17 cellular contexts compared by ENCODE assay signal in genomic region chr12:111867531-111867930, GRCh38. TPM values are rescaled to one million over a fixed set of nuclear protein-coding genes. Genes with fewer than 3 reads are reported as not detected.
DNase-seq lines count a peak whose midpoint lies in the region; ATAC-seq, FAIRE-seq and TF ChIP-seq lines count a peak whose summit lies in the region.
"Had no signal": no experiment of that assay in that cellular context is flagged by ENCODE, and none has a peak within 500 bp of the region (broad histone marks: within the 10 kb centered on the region; RNA-seq: fewer than 3 reads in every experiment).

No MANE protein-coding gene starts in this region.

- H2BK12ac ChIP-seq in H9 (ENCODE audit: insufficient read length, low read depth, low read length): no peak overlapping the region

- no peak overlapping the region for H4K91ac ChIP-seq in H9 (ENCODE audit: insufficient read length, low read depth, low read length)

- peaks cover 59% of the 10 kb centered on the region for H3K36me3 ChIP-seq in astrocyte (ENCODE audit: insufficient read depth, low read length)
- peaks cover 5% of the 10 kb centered on the region in 2 donors for H3K36me3 ChIP-seq in aorta (ENCODE audit: control insufficient read depth in 1 of 2, insufficient read depth in 2 of 2, low read length in 1 of 2)

- H3K23ac ChIP-seq in H9 (ENCODE audit: insufficient read length, low read depth, low read length): no peak overlapping the region

- H3K27me3 ChIP-seq in H9 (ENCODE audit: insufficient read depth, low read length) (no peaks in the 10 kb centered on the region), astrocyte (ENCODE audit: insufficient read depth, low read length) (no peaks in the 10 kb centered on the region), layer of hippocampus (ENCODE audit: control insufficient read depth, insufficient read depth, low read length) (no peaks in the 10 kb centered on the region), aorta (ENCODE audit: control insufficient read depth in 1 of 2, insufficient read depth in 2 of 2, low read length in 1 of 2) (no peaks in the 10 kb centered on the region)
- H3K27me3 ChIP-seq: BLaER1 treated with 17β-estradiol and CSF1 and Interleukin-3, amounts not matched to agents 10 nM and 100 nM had no signal

- H4K8ac ChIP-seq in H9 (replicated peaks; ENCODE audit: insufficient read length, low read depth, low read length): no peak overlapping the region

- H3T11ph ChIP-seq in H9 (ENCODE audit: low read length): no peak overlapping the region

- peaks cover 44 to 53% of the 10 kb centered on the region in 2 experiments for H3K4me1 Mint-ChIP-seq in H9
- peaks cover 13% of the 10 kb centered on the region for H3K4me1 Mint-ChIP-seq in astrocyte (ENCODE audit: low read depth, unreplicated experiment)

- no peaks in the 10 kb centered on the region for H3K23me2 ChIP-seq in H9 (ENCODE audit: insufficient read length, low read depth, low read length, poor library complexity, severe bottlenecking)

- H3K79me1 ChIP-seq in H9 (ENCODE audit: insufficient read depth, low read depth, low read length, poor library complexity, severe bottlenecking): no peaks in the 10 kb centered on the region

- H3K14ac ChIP-seq in H9 (ENCODE audit: insufficient read depth, low read length): no peak overlapping the region

- H4K20me1 ChIP-seq in H9 (ENCODE audit: control insufficient read depth, insufficient read depth, insufficient read length) (no peaks in the 10 kb centered on the region), astrocyte (ENCODE audit: insufficient read depth, low read length) (peaks cover 36% of the 10 kb centered on the region)

- H3K4me2 ChIP-seq in H9 (ENCODE audit: insufficient read depth, insufficient read length, low read length): peak overlapping the region; percentile 53
- H3K4me2 ChIP-seq in astrocyte (ENCODE audit: low read length): no peak overlapping the region
- H3K4me2 ChIP-seq: BLaER1 treated with 17β-estradiol and CSF1 and Interleukin-3, amounts not matched to agents 10 nM and 100 nM had no signal

- H2BK15ac ChIP-seq in H9 (ENCODE audit: low read depth, low read length): no peak overlapping the region

- peaks cover 4% of the 10 kb centered on the region; the same call in 1 of the 2 replicates for H3K79me2 ChIP-seq in H9 (ENCODE audit: insufficient read depth, low read length)
- H3K79me2 ChIP-seq in astrocyte (ENCODE audit: insufficient read depth, low read length): peaks cover 28% of the 10 kb centered on the region

- H3K27me3 Mint-ChIP-seq in H9 (ENCODE audit: low read depth) (no peaks in the 10 kb centered on the region), astrocyte (ENCODE audit: low read depth, unreplicated experiment) (no peaks in the 10 kb centered on the region)

- H2BK5ac ChIP-seq in H9 (ENCODE audit: insufficient read length, low read length): peak overlapping the region; percentile 76

- no peak overlapping the region for H2BK20ac ChIP-seq in H9 (ENCODE audit: low read depth, low read length, poor library complexity, severe bottlenecking)

- intact Hi-C loops in aorta (cut with DNase I): no loop called here

- DNase-seq in activated CD8-positive, alpha-beta memory T cell treated with anti-CD3 and anti-CD28 coated beads for 24 hours: peak; percentile 7
- DNase-seq in activated CD8-positive, alpha-beta memory T cell treated with anti-CD3 and anti-CD28 coated beads, Interleukin-2, amount 50 U/mL, for 48 hours: no peak
- DNase-seq in H9: no peak
- no peak for DNase-seq in astrocyte (ENCODE audit: low read depth)
- DNase-seq in aorta: no peak
- DNase-seq in NCI-H2171 treated with DMSO at 0.1 percent for 48 hours (lab: John Stamatoyannopoulos, UW): no peak
- DNase-seq in C1 segment of cervical spinal cord (lab: John Stamatoyannopoulos, UW): no peak
- DNase-seq: COR-L47, KG1, NCI-H1092, NCI-H446 treated with DMSO at 0.1 percent for 48 hours, NCI-H748 treated with DMSO at 0.1 percent for 48 hours had no signal

- H3K4me1 ChIP-seq in H9 (ENCODE audit: insufficient read depth, low read length) (peaks cover 9% of the 10 kb centered on the region), astrocyte (ENCODE audit: insufficient read depth, low read length) (no peaks in the 10 kb centered on the region), aorta (ENCODE audit: control insufficient read depth in 1 of 2, insufficient read depth in 2 of 2, low read length in 2 of 2) (peaks cover 0 to 3% of the 10 kb centered on the region in 2 donors)
- H3K4me1 ChIP-seq: BLaER1 treated with 17β-estradiol and CSF1 and Interleukin-3, amounts not matched to agents 10 nM and 100 nM had no signal

- no peak overlapping the region for H2AK5ac ChIP-seq in H9 (ENCODE audit: insufficient read length, low read length)

- no peak overlapping the region for H3K4me3 ChIP-seq in astrocyte (ENCODE audit: insufficient read depth, low read depth, low read length)
- H3K4me3 ChIP-seq in aorta (ENCODE audit: low read length in 2 of 2): no peak overlapping the region
- H3K4me3 ChIP-seq: BLaER1 treated with 17β-estradiol and CSF1 and Interleukin-3, amounts not matched to agents 10 nM and 100 nM had no signal

- peak overlapping the region; percentile 76 for H3K27ac ChIP-seq in H9 (ENCODE audit: insufficient read length, low read depth, low read length)
- no peak overlapping the region for H3K27ac ChIP-seq in astrocyte (ENCODE audit: low read depth, low read length)
- H3K27ac ChIP-seq in layer of hippocampus (ENCODE audit: low read depth, low read length): peak overlapping the region; percentile 42
- H3K27ac ChIP-seq in aorta (ENCODE audit: low read depth in 1 of 2, low read length in 2 of 2): no peak overlapping the region
- H3K27ac ChIP-seq: BLaER1 treated with 17β-estradiol and CSF1 and Interleukin-3, amounts not matched to agents 10 nM and 100 nM; HL-60 had no signal

- H3K27ac Mint-ChIP-seq in H9 (peak overlapping the region; percentile 86 to 97 (median 94)), astrocyte (ENCODE audit: unreplicated experiment) (peak overlapping the region; percentile 37)

- ATAC-seq in aorta (ENCODE audit: low FRiP score): no peak
- ATAC-seq: Panc1, Right ventricle myocardium inferior had no signal

- H2AFZ ChIP-seq in H9 (ENCODE audit: low read length): no peak overlapping the region
- no peak overlapping the region for H2AFZ ChIP-seq in astrocyte (ENCODE audit: low read depth, low read length)

- peaks cover 34 to 57% (median 42%) of the 10 kb centered on the region in 3 experiments for H3K36me3 Mint-ChIP-seq in H9 (ENCODE audit: insufficient read depth in 1 of 3, low read depth in 3 of 3)
- peaks cover 21% of the 10 kb centered on the region for H3K36me3 Mint-ChIP-seq in astrocyte (ENCODE audit: low read depth, unreplicated experiment)

- no CpG with 5 or more reads among the region's 2 CpGs for WGBS in H9 (ENCODE audit: extremely low coverage, insufficient read length, low lambda C conversion rate)
- WGBS in aorta, 2 donors: 22 to 31% methylated on average over 2 of the region's 2 CpGs

- H4K5ac ChIP-seq in H9 (ENCODE audit: insufficient read length, low read depth, low read length): no peak overlapping the region

- no peak overlapping the region for H3K56ac ChIP-seq in H9 (ENCODE audit: insufficient read length, low read depth, low read length)

- FAIRE-seq in astrocyte (lab: Jason Lieb, UNC): no peak

- no peaks in the 10 kb centered on the region for H3K9me3 ChIP-seq in H9 (ENCODE audit: control insufficient read depth, low read depth, low read length)
- H3K9me3 ChIP-seq in astrocyte (ENCODE audit: insufficient read depth, low read depth, low read length): no peaks in the 10 kb centered on the region
- H3K9me3 ChIP-seq in aorta (ENCODE audit: control insufficient read depth, low read length): no peaks in the 10 kb centered on the region
- H3K9me3 ChIP-seq: BLaER1 treated with 17β-estradiol and CSF1 and Interleukin-3, amounts not matched to agents 10 nM and 100 nM had no signal

- peak overlapping the region in 1 of 2 experiments; percentile 68; a peak in 3 of 5 replicates for H3K4me3 Mint-ChIP-seq in H9
- no peak overlapping the region for H3K4me3 Mint-ChIP-seq in astrocyte (ENCODE audit: unreplicated experiment)

- peak overlapping the region; percentile 39 for H3K9ac ChIP-seq in H9 (ENCODE audit: extremely low read depth, insufficient read length, low read length)
- no peak overlapping the region for H3K9ac ChIP-seq in astrocyte (ENCODE audit: low read length)
- H3K9ac ChIP-seq: BLaER1 treated with 17β-estradiol and CSF1 and Interleukin-3, amounts not matched to agents 10 nM and 100 nM had no signal

- no peak overlapping the region for H3K4ac ChIP-seq in H9 (ENCODE audit: low read depth, low read length)

- peaks cover 0 to 3% of the 10 kb centered on the region in 2 experiments; a peak in 1 of 5 replicates for H3K9me3 Mint-ChIP-seq in H9
- H3K9me3 Mint-ChIP-seq in astrocyte (ENCODE audit: unreplicated experiment): no peaks in the 10 kb centered on the region

- no peak overlapping the region for H2BK120ac ChIP-seq in H9 (ENCODE audit: low read depth, low read length, poor library complexity, severe bottlenecking)

- TF ChIP-seq CTCF in H9 (conservative IDR thresholded peaks at IDR 0.05): no peak
- TF ChIP-seq CTCF in astrocyte (IDR thresholded peaks at IDR 0.05; ENCODE audit: insufficient read depth, low read depth, low read length): no peak

- H3K18ac ChIP-seq in H9 (ENCODE audit: insufficient read length, low read depth, low read length): no peak overlapping the region

RNA-seq across cellular contexts. Expression of gene MAPKAPK5, which starts 25.5 kb away (rescaled TPM):
- total RNA-seq in H9 (2021) (80.7 and 85.7 TPM in 2 replicates), astrocyte (39.4 and 42.6 TPM in 2 replicates), aorta (10 to 100 TPM; 36.4 to 44.4 TPM)
- 10 to 100 TPM; 21.3 to 25.4 TPM for polyA plus RNA-seq in aorta

Comparison
In these comparisons a context has a peak if more than half of its experiments do, and no peak if none do; other contexts are left out.
1. H3K27ac ChIP-seq: peak in H9 (single experiment) and layer of hippocampus (single experiment); none in astrocyte (single experiment) and aorta (0 of 2).